ENCODE assay signal across 11 cellular contexts in genomic region chr2:222733846-222734689, GRCh38.
A peak's percentile ranks its signal among the peaks of the same experiment; 100 is the strongest.
DNase-seq lines count a peak whose midpoint lies in the region; TF ChIP-seq lines count a peak whose summit lies in the region.
"Had no signal": no experiment of that assay in that cellular context is flagged by ENCODE, and none has a peak within 500 bp of the region (broad histone marks: within the 10 kb centered on the region; RNA-seq: fewer than 3 reads in every experiment).

No MANE protein-coding gene starts in this region.

- H3K36me3 ChIP-seq in OCI-LY3 (replicated peaks; ENCODE audit: low read depth, low read length), result no peaks in the 10 kb centered on the region

- no peaks in the 10 kb centered on the region for H3K27me3 ChIP-seq in OCI-LY3 (ENCODE audit: low read depth, low read length)

- H3K4me1 ChIP-seq in OCI-LY3 (ENCODE audit: low read length), result peaks cover 49% of the 10 kb centered on the region

- H3K4me3 Mint-ChIP-seq in osteocyte (ENCODE audit: unreplicated experiment), result peak overlapping the region; percentile 47

- H3K27ac Mint-ChIP-seq in osteocyte (ENCODE audit: unreplicated experiment), result peak overlapping the region; percentile 95

- in situ Hi-C loops in G401 (cut with HindIII; ENCODE audit: low sequenced_read_pairs), result no loop called here

- H3K9me3 ChIP-seq in OCI-LY3 (ENCODE audit: insufficient read depth, low read length), result no peaks in the 10 kb centered on the region

- H3K79me2 ChIP-seq in OCI-LY3 (ENCODE audit: low read length), result no peaks in the 10 kb centered on the region

- no peak overlapping the region for H2AFZ ChIP-seq in OCI-LY3 (ENCODE audit: low read depth, low read length)

- peaks cover 74% of the 10 kb centered on the region for H3K4me1 Mint-ChIP-seq in osteocyte (ENCODE audit: unreplicated experiment)

- no peak overlapping the region for H3K4me3 ChIP-seq in OCI-LY3 (ENCODE audit: low read length)
- H3K4me3 ChIP-seq in fibroblast of the aortic adventitia (ENCODE audit: low read depth, low read length), result no peak overlapping the region

- H3K27ac ChIP-seq in OCI-LY3 (ENCODE audit: low read length), result no peak overlapping the region

- H3K4me2 ChIP-seq in OCI-LY3 (ENCODE audit: low read length), result peak overlapping the region; percentile 61

- no peaks in the 10 kb centered on the region for H3K27me3 Mint-ChIP-seq in osteocyte (ENCODE audit: unreplicated experiment)

- H3K9ac ChIP-seq in OCI-LY3 (ENCODE audit: low read length), result no peak overlapping the region

- peaks cover 6% of the 10 kb centered on the region for H3K9me3 Mint-ChIP-seq in osteocyte (ENCODE audit: unreplicated experiment)

- TF ChIP-seq CTCF in OCI-LY3 (IDR thresholded peaks at IDR 0.05; ENCODE audit: low read depth, low read length), result no peak
- no peak for TF ChIP-seq CTCF in fibroblast of the aortic adventitia (IDR thresholded peaks at IDR 0.05; ENCODE audit: insufficient read depth, low read length)
- no peak for TF ChIP-seq CTCF in osteocyte (IDR thresholded peaks at IDR 0.05)

- peak; percentile 27 for DNase-seq in Ammon's horn (ENCODE audit: low spot score)
- peak; percentile 39 for DNase-seq in fibroblast of the aortic adventitia (ENCODE audit: low read depth)
- DNase-seq in osteocyte (ENCODE audit: extremely low spot score, unreplicated experiment), result peak; percentile 81
- DNase-seq in G401 (ENCODE audit: low spot score), result no peak
- no peak for DNase-seq in T-helper 2 cell
- DNase-seq in activated naive CD4-positive, alpha-beta T cell treated with Interleukin-2 at 50 U/mL for 16 hours, result no peak
- DNase-seq in effector CD8-positive, alpha-beta T cell (lab: John Stamatoyannopoulos, UW), result no peak
- DNase-seq: activated CD8-positive, alpha-beta memory T cell treated with anti-CD3 and anti-CD28 coated beads, Interleukin-2, amount 50 U/mL, for 48 hours; GDM1; PC-3 had no signal

- H4K20me1 ChIP-seq in OCI-LY3 (ENCODE audit: insufficient read depth, low read length), result no peaks in the 10 kb centered on the region

- H3K36me3 Mint-ChIP-seq in osteocyte (ENCODE audit: unreplicated experiment), result peaks cover 3% of the 10 kb centered on the region

Comparison
In these comparisons a context has a peak if more than half of its experiments do, and no peak if none do; other contexts are left out.
1. DNase-seq: peak in Ammon's horn (single experiment), fibroblast of the aortic adventitia (single experiment) and osteocyte (single experiment); none in G401 (single experiment), T-helper 2 cell (0 of 5), activated naive CD4-positive, alpha-beta T cell treated with Interleukin-2 at 50 U/mL for 16 hours (single experiment) and effector CD8-positive, alpha-beta T cell (single experiment).